ENCODE assay signal across 8 cellular contexts in genomic region chr5:151126199-151126645, GRCh38. TPM values are rescaled to one million over a fixed set of nuclear protein-coding genes. Genes with fewer than 3 reads are reported as not detected.
DNase-seq lines count a peak whose midpoint lies in the region; ATAC-seq and TF ChIP-seq lines count a peak whose summit lies in the region.

No MANE protein-coding gene starts in this region.

- H3K4me1 ChIP-seq in endodermal cell (ENCODE audit: control insufficient read depth, insufficient read depth, low read length) = no peaks in the 10 kb centered on the region

- peaks cover 54% of the 10 kb centered on the region for H3K36me3 Mint-ChIP-seq in HFFc6 (ENCODE audit: low read depth)
- peaks cover 84% of the 10 kb centered on the region for H3K36me3 Mint-ChIP-seq in activated CD8-positive, alpha-beta T cell treated with anti-CD3 and anti-CD28 coated beads, Interleukin-2, amount 10 ng/mL, durations not matched to agents 7 days and 5 days (ENCODE audit: low read depth)
- peaks cover 77% of the 10 kb centered on the region for H3K36me3 Mint-ChIP-seq in endodermal cell (ENCODE audit: low read depth)

- H3K36me3 ChIP-seq in endodermal cell (ENCODE audit: control insufficient read depth, insufficient read depth, low read length) = peaks cover 94% of the 10 kb centered on the region

- H3K4me3 Mint-ChIP-seq in HFFc6 (no peak overlapping the region), endodermal cell (no peak overlapping the region)
- H3K4me3 Mint-ChIP-seq in activated CD8-positive, alpha-beta T cell treated with anti-CD3 and anti-CD28 coated beads, Interleukin-2, amount 10 ng/mL, durations not matched to agents 7 days and 5 days = no peak overlapping the region

- 39 to 50% methylated on average over 5 to 9 of the region's 9 CpGs for WGBS in endodermal cell (ENCODE audit: insufficient coverage in 1 of 2, insufficient read length in 1 of 2), 2 experiments

- H3K4me1 Mint-ChIP-seq in HFFc6 (ENCODE audit: low read depth) = peaks cover 16% of the 10 kb centered on the region
- peaks cover 43% of the 10 kb centered on the region for H3K4me1 Mint-ChIP-seq in activated CD8-positive, alpha-beta T cell treated with anti-CD3 and anti-CD28 coated beads, Interleukin-2, amount 10 ng/mL, durations not matched to agents 7 days and 5 days (ENCODE audit: low read depth)
- peaks cover 4% of the 10 kb centered on the region for H3K4me1 Mint-ChIP-seq in endodermal cell

- peaks cover 13% of the 10 kb centered on the region for H3K27me3 Mint-ChIP-seq in HFFc6 (ENCODE audit: insufficient read depth)
- H3K27me3 Mint-ChIP-seq in activated CD8-positive, alpha-beta T cell treated with anti-CD3 and anti-CD28 coated beads, Interleukin-2, amount 10 ng/mL, durations not matched to agents 7 days and 5 days (ENCODE audit: low read depth) = no peaks in the 10 kb centered on the region
- no peaks in the 10 kb centered on the region for H3K27me3 Mint-ChIP-seq in endodermal cell (ENCODE audit: insufficient read depth)

- H3K4me3 ChIP-seq in endodermal cell (ENCODE audit: low read length) = no peak overlapping the region

- TF ChIP-seq CTCF in HFFc6 (IDR thresholded peaks at IDR 0.05) = peak; percentile 91
- peak; percentile 89 for TF ChIP-seq CTCF in endodermal cell (conservative IDR thresholded peaks at IDR 0.05)

- H3K27ac Mint-ChIP-seq in HFFc6 = no peak overlapping the region
- H3K27ac Mint-ChIP-seq in activated CD8-positive, alpha-beta T cell treated with anti-CD3 and anti-CD28 coated beads, Interleukin-2, amount 10 ng/mL, durations not matched to agents 7 days and 5 days = peak overlapping the region; percentile 88
- H3K27ac Mint-ChIP-seq in endodermal cell = peak overlapping the region; percentile 79

- no peak overlapping the region for H3K9ac ChIP-seq in endodermal cell (ENCODE audit: extremely low read depth, low read length, poor library complexity, severe bottlenecking)

- ATAC-seq in activated CD8-positive, alpha-beta T cell treated with anti-CD3 and anti-CD28 coated beads, Interleukin-2, amount 10 ng/mL, durations not matched to agents 7 days and 5 days = peak; percentile 67

- H3K27me3 ChIP-seq in endodermal cell (ENCODE audit: control insufficient read depth, insufficient read depth, low read length, poor library complexity, severe bottlenecking) = no peaks in the 10 kb centered on the region

- H3K9me3 ChIP-seq in endodermal cell (ENCODE audit: control insufficient read depth, low read length) = no peaks in the 10 kb centered on the region

- CTCF ChIA-PET in activated CD8-positive, alpha-beta T cell treated with anti-CD3 and anti-CD28 coated beads, Interleukin-2, amount 10 ng/mL, durations not matched to agents 7 days and 5 days (lab: Charles Lee) = interaction anchor here (0.7 to 10.2 kb wide), 47 partner anchors 9 to 676 kb away, joined by 3 to 491 read pairs (median 7); partner anchors contain the start of genes ANXA6, CCDC69, RPS14 and TNIP1

- H3K9me3 Mint-ChIP-seq in HFFc6 (no peaks in the 10 kb centered on the region), endodermal cell (no peaks in the 10 kb centered on the region)
- H3K9me3 Mint-ChIP-seq in activated CD8-positive, alpha-beta T cell treated with anti-CD3 and anti-CD28 coated beads, Interleukin-2, amount 10 ng/mL, durations not matched to agents 7 days and 5 days (ENCODE audit: insufficient read depth) = no peaks in the 10 kb centered on the region

- no peak overlapping the region for H3K27ac ChIP-seq in endodermal cell (ENCODE audit: low read depth, low read length)

- DNase-seq in EH (ENCODE audit: low read depth) (peak; percentile 64), HFFc6 (peak; percentile 60), NCI-H748 (lab: John Stamatoyannopoulos, UW; ENCODE audit: unreplicated experiment) (peak; percentile 61), endodermal cell (peak; percentile 92), midbrain (lab: John Stamatoyannopoulos, UW) (peak; percentile 75), amniotic stem cell (lab: John Stamatoyannopoulos, UW) (no peak)
- peak; percentile 78 for DNase-seq in activated CD8-positive, alpha-beta T cell treated with anti-CD3 and anti-CD28 coated beads, Interleukin-2, amount 10 ng/mL, durations not matched to agents 7 days and 5 days
- peak; percentile 77 for DNase-seq in stimulated activated CD8-positive, alpha-beta memory T cell treated with anti-CD3 and anti-CD28 coated beads, Interleukin-4, amount 100 ng/mL, for 48 hours

- POLR2A ChIA-PET in activated CD8-positive, alpha-beta T cell treated with anti-CD3 and anti-CD28 coated beads, Interleukin-2, amount 10 ng/mL, durations not matched to agents 7 days and 5 days (lab: Charles Lee) = interaction anchor here (0.7 to 2.4 kb wide), 10 partner anchors 15 to 112 kb away, joined by 3 to 16 read pairs (median 5); partner anchors contain the start of genes ANXA6 and CCDC69

RNA-seq across cellular contexts. Expression of gene ANXA6, which starts 31.4 kb away (rescaled TPM):
- 100 to 1,000 TPM; 507 to 578 (median 546) TPM for total RNA-seq in HFFc6 (2021; fragmentation: NEBNext Ultra II Directional; extraction: Animal tissue kit (Norgen Biotek cat#: 25700))
- total RNA-seq in activated CD8-positive, alpha-beta T cell treated with anti-CD3 and anti-CD28 coated beads, Interleukin-2, amount 10 ng/mL, durations not matched to agents 7 days and 5 days = 100 to 1,000 TPM; 481 to 495 TPM
- 100 to 1,000 TPM; 204 to 235 TPM for total RNA-seq in endodermal cell
- polyA plus RNA-seq in endodermal cell (2013, experiment 1 of 2) = 167 TPM
- 184 TPM for polyA plus RNA-seq in endodermal cell (2013, experiment 2 of 2)

RNA-seq across cellular contexts. Expression of gene TNIP1, which starts 45.4 kb away (rescaled TPM):
- total RNA-seq in HFFc6 (2021; fragmentation: NEBNext Ultra II Directional; extraction: Animal tissue kit (Norgen Biotek cat#: 25700)) = 100 to 1,000 TPM in 1 of 6 experiments, 10 to 100 TPM in 5; 81.5 to 105 (median 89.5) TPM
- total RNA-seq in activated CD8-positive, alpha-beta T cell treated with anti-CD3 and anti-CD28 coated beads, Interleukin-2, amount 10 ng/mL, durations not matched to agents 7 days and 5 days = 100 to 1,000 TPM; 132 to 138 TPM
- 10 to 100 TPM; 51.3 to 52.2 TPM for total RNA-seq in endodermal cell
- polyA plus RNA-seq in endodermal cell (2013, experiment 1 of 2) = 33.0 TPM
- polyA plus RNA-seq in endodermal cell (2013, experiment 2 of 2) = 31.1 TPM
